20 cellular contexts compared by ENCODE assay signal in the genomic region with DNA sequence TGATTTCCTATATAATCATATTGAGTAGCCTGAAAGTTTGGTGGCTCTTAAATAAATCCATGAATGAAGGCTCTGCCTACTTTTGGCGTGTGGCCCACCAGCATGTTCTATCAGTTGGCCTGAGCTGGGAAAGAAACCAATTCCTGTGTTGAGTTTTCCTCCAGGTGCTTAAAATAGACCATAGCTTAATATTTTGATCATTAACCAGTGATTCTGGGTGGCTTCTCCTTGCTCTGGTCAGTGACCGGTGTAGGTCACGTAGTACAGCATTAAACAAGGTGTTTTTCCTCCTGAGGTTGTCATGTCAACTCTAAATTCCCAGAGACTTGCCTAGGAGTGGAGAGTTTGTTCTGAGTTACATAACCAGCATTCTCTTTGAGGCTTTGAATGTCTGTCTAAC. TPM values are rescaled to one million over a fixed set of nuclear protein-coding genes. Genes with fewer than 3 reads are reported as not detected.
DNase-seq lines count a peak whose midpoint lies in the region; ATAC-seq, FAIRE-seq and TF ChIP-seq lines count a peak whose summit lies in the region.
"Had no signal": no experiment of that assay in that cellular context is flagged by ENCODE, and none has a peak within 500 bp of the region (broad histone marks: within the 10 kb centered on the region; RNA-seq: fewer than 3 reads in every experiment).

No MANE protein-coding gene starts in this region.

- no peak overlapping the region for H3K23ac ChIP-seq in H9 (ENCODE audit: insufficient read length, low read depth, low read length)

- peaks cover 9% of the 10 kb centered on the region for H3K4me1 ChIP-seq in DND-41 (ENCODE audit: insufficient read depth, low read length)
- H3K4me1 ChIP-seq in H9 (ENCODE audit: insufficient read depth, low read length): no peaks in the 10 kb centered on the region
- H3K4me1 ChIP-seq: HAP-1, SJCRH30 had no signal

- no peak overlapping the region for H2AK5ac ChIP-seq in H9 (ENCODE audit: insufficient read length, low read length)

- H3K9ac ChIP-seq in DND-41 (ENCODE audit: low read depth, low read length) (no peak overlapping the region), H9 (ENCODE audit: extremely low read depth, insufficient read length, low read length) (no peak overlapping the region)

- CTCF ChIA-PET in RWPE1 (lab: Yijun Ruan, JAX): no interaction called here

- no CpG with 5 or more reads among the region's 3 CpGs for whole genome bisulfite sequencing in H9 (ENCODE audit: extremely low coverage, insufficient read length, low lambda C conversion rate)

- H3K4me3 ChIP-seq in DND-41 (ENCODE audit: low read depth in 1 of 2, low read length in 2 of 2): no peak overlapping the region
- no peak overlapping the region for H3K4me3 ChIP-seq in kidney epithelial cell (ENCODE audit: low read depth, low read length)
- H3K4me3 ChIP-seq: HAP-1, SJCRH30 had no signal

- H3K27me3 Mint-ChIP-seq in H9 (ENCODE audit: low read depth): no peaks in the 10 kb centered on the region

- no peaks in the 10 kb centered on the region for H3K9me3 ChIP-seq in DND-41 (ENCODE audit: insufficient read depth, low read length, severe bottlenecking)
- no peaks in the 10 kb centered on the region for H3K9me3 ChIP-seq in H9 (ENCODE audit: control insufficient read depth, low read depth, low read length)
- H3K9me3 ChIP-seq: HAP-1, SJCRH30 had no signal

- no peak overlapping the region for H3K56ac ChIP-seq in H9 (ENCODE audit: insufficient read length, low read depth, low read length)

- H4K20me1 ChIP-seq in DND-41 (ENCODE audit: insufficient read depth, low read length) (no peaks in the 10 kb centered on the region), H9 (ENCODE audit: control insufficient read depth, insufficient read depth, insufficient read length) (no peaks in the 10 kb centered on the region)

- no peak overlapping the region for H2BK15ac ChIP-seq in H9 (ENCODE audit: low read depth, low read length)

- no peak overlapping the region for H2BK5ac ChIP-seq in H9 (ENCODE audit: insufficient read length, low read length)

- no peak overlapping the region for H3K18ac ChIP-seq in H9 (ENCODE audit: insufficient read length, low read depth, low read length)

- H4K5ac ChIP-seq in H9 (ENCODE audit: insufficient read length, low read depth, low read length): no peak overlapping the region

- peak; percentile 63 for FAIRE-seq in RCC 7860 (lab: Jason Lieb, UNC)
- FAIRE-seq: astrocyte had no signal

- H3K14ac ChIP-seq in H9 (ENCODE audit: insufficient read depth, low read length): no peak overlapping the region

- H3K79me2 ChIP-seq in DND-41 (ENCODE audit: insufficient read depth, low read length): no peaks in the 10 kb centered on the region
- no peaks in the 10 kb centered on the region for H3K79me2 ChIP-seq in H9 (ENCODE audit: insufficient read depth, low read length)

- DNase-seq in DND-41 (peak; percentile 15), RCC 7860 (ENCODE audit: low spot score) (peak; percentile 59), kidney epithelial cell (ENCODE audit: low read depth) (peak; percentile 73), myocyte (ENCODE audit: low read depth) (peak; percentile 15), H9 (no peak), RWPE1 (ENCODE audit: low spot score) (no peak), AG08395 (ENCODE audit: low spot score) (no peak)
- DNase-seq: activated CD4-positive, CD25-positive, alpha-beta regulatory T cell; erythroblast; NCI-H1694; NCI-H446 treated with DMSO at 0.1 percent for 48 hours; SJCRH30; substantia nigra had no signal

- H2BK20ac ChIP-seq in H9 (ENCODE audit: low read depth, low read length, poor library complexity, severe bottlenecking): no peak overlapping the region

- no peaks in the 10 kb centered on the region for H3K36me3 Mint-ChIP-seq in H9 (ENCODE audit: insufficient read depth in 1 of 3, low read depth in 3 of 3)

- H2AFZ ChIP-seq in DND-41 (ENCODE audit: low read depth, low read length) (no peak overlapping the region), H9 (ENCODE audit: low read length) (no peak overlapping the region)

- no peak overlapping the region for H3T11ph ChIP-seq in H9 (ENCODE audit: low read length)

- H3K4me2 ChIP-seq in DND-41 (ENCODE audit: insufficient read depth, low read length) (no peak overlapping the region), H9 (ENCODE audit: insufficient read depth, insufficient read length, low read length) (no peak overlapping the region)

- no peaks in the 10 kb centered on the region for H3K23me2 ChIP-seq in H9 (ENCODE audit: insufficient read length, low read depth, low read length, poor library complexity, severe bottlenecking)

- POLR2A ChIA-PET in RWPE1 (lab: Yijun Ruan, JAX; ENCODE audit: low non-redundant PET): no interaction called here

- H4K91ac ChIP-seq in H9 (ENCODE audit: insufficient read length, low read depth, low read length): no peak overlapping the region

- no peak overlapping the region for H3K4me3 Mint-ChIP-seq in H9
- H3K4me3 Mint-ChIP-seq: neural crest cell; T-helper 2 cell treated with Interferon-gamma antibody and Interleukin-4, amounts not matched to agents 5 μg/mL and 100 μg/mL, for 36 hours had no signal

- no peak overlapping the region for H4K8ac ChIP-seq in H9 (replicated peaks; ENCODE audit: insufficient read length, low read depth, low read length)

- H2BK120ac ChIP-seq in H9 (ENCODE audit: low read depth, low read length, poor library complexity, severe bottlenecking): no peak overlapping the region

- H3K27ac ChIP-seq in DND-41 (ENCODE audit: low read length) (no peak overlapping the region), H9 (ENCODE audit: insufficient read length, low read depth, low read length) (no peak overlapping the region), RWPE1 (no peak overlapping the region)
- H3K27ac ChIP-seq: SJCRH30 had no signal

- peaks cover 12 to 21% of the 10 kb centered on the region in 2 experiments for H3K4me1 Mint-ChIP-seq in H9
- H3K4me1 Mint-ChIP-seq: neural crest cell had no signal

- H3K27me3 ChIP-seq in DND-41 (ENCODE audit: insufficient read depth, low read length, poor library complexity) (no peaks in the 10 kb centered on the region), kidney epithelial cell (ENCODE audit: control insufficient read depth, insufficient read depth, low read length) (no peaks in the 10 kb centered on the region), H9 (ENCODE audit: insufficient read depth, low read length) (no peaks in the 10 kb centered on the region)
- H3K27me3 ChIP-seq: SJCRH30 had no signal

- no peak overlapping the region; a peak in 1 of 7 replicates for H3K27ac Mint-ChIP-seq in H9
- H3K27ac Mint-ChIP-seq: T-helper 2 cell treated with Interferon-gamma antibody and Interleukin-4, amounts not matched to agents 5 μg/mL and 100 μg/mL, for 36 hours had no signal

- no peaks in the 10 kb centered on the region for H3K9me3 Mint-ChIP-seq in H9
- H3K9me3 Mint-ChIP-seq: neural crest cell; T-helper 2 cell treated with Interferon-gamma antibody and Interleukin-4, amounts not matched to agents 5 μg/mL and 100 μg/mL, for 36 hours had no signal

- H3K79me1 ChIP-seq in H9 (ENCODE audit: insufficient read depth, low read depth, low read length, poor library complexity, severe bottlenecking): no peaks in the 10 kb centered on the region

- H2BK12ac ChIP-seq in H9 (ENCODE audit: insufficient read length, low read depth, low read length): no peak overlapping the region

- no peak for TF ChIP-seq CTCF in DND-41 (IDR thresholded peaks at IDR 0.05; ENCODE audit: borderline replicate concordance, extremely low read depth, low read length, poor library complexity, severe bottlenecking)
- TF ChIP-seq CTCF in kidney epithelial cell (IDR thresholded peaks at IDR 0.05; ENCODE audit: insufficient read depth, low read length, poor library complexity, severe bottlenecking): no peak
- no peak for TF ChIP-seq CTCF in H9 (conservative IDR thresholded peaks at IDR 0.05)
- no peak for TF ChIP-seq CTCF in RWPE1 (conservative IDR thresholded peaks at IDR 0.05; ENCODE audit: low read depth)

- no peak for ATAC-seq in DND-41 (ENCODE audit: insufficient read depth, low read depth)
- no peak for ATAC-seq in HG03196 (IDR thresholded peaks at IDR 0.05; ENCODE audit: unreplicated experiment)

- H3K36me3 ChIP-seq in DND-41 (ENCODE audit: insufficient read depth, low read length): no peaks in the 10 kb centered on the region
- no peaks in the 10 kb centered on the region for H3K36me3 ChIP-seq in kidney epithelial cell (ENCODE audit: control insufficient read depth, insufficient read depth, low read length)
- H3K36me3 ChIP-seq: HAP-1, SJCRH30 had no signal

- H3K4ac ChIP-seq in H9 (ENCODE audit: low read depth, low read length): no peak overlapping the region

RNA-seq across cellular contexts. Expression of a gene that starts 1.3 kb away (rescaled TPM):
- total RNA-seq in kidney epithelial cell: 0.79 TPM in 1 of 2 replicates, not detected in the other
- total RNA-seq in myocyte: not detected in 2 replicates
- polyA plus RNA-seq in myocyte (2012): not detected
- total RNA-seq in H9 (2021): not detected in 2 replicates
- total RNA-seq: astrocyte, glomerular endothelial cell, lower leg skin, neural crest cell, SJCRH30 had no signal

Comparison
In these comparisons a context has a peak if more than half of its experiments do, and no peak if none do; other contexts are left out.
1. DNase-seq: peak in DND-41 (single experiment), RCC 7860 (single experiment), kidney epithelial cell (single experiment) and myocyte (single experiment); none in H9 (single experiment), RWPE1 (single experiment) and AG08395 (single experiment).